Comparison of ENCODE assay signal across 2 cellular contexts in genomic region chr6:149037026-149037734, GRCh38.
TF ChIP-seq lines count a peak whose summit lies in the region.

No MANE protein-coding gene starts in this region.

TF ChIP-seq in GM23338, 12 proteins besides CTCF, POLR2A, EP300 and RAD21 (continued from another document):
- no peak for TF ChIP-seq ZNF462 (CRISPR knock-in tag; IDR thresholded peaks at IDR 0.05)
- no peak for TF ChIP-seq STAT1 (IDR thresholded peaks at IDR 0.05; ENCODE audit: unreplicated experiment)
- no peak for TF ChIP-seq REST (IDR thresholded peaks at IDR 0.05; ENCODE audit: unreplicated experiment)
- TF ChIP-seq JUNB (IDR thresholded peaks at IDR 0.05; ENCODE audit: unreplicated experiment), result no peak
- TF ChIP-seq EZH2phosphoT487 (IDR thresholded peaks at IDR 0.05; ENCODE audit: unreplicated experiment), result no peak
- TF ChIP-seq CREB1 (CRISPR knock-in tag; IDR thresholded peaks at IDR 0.05; ENCODE audit: low read depth), result no peak
- TF ChIP-seq POLR2AphosphoS5 (IDR thresholded peaks at IDR 0.05; ENCODE audit: low read depth), result no peak
- TF ChIP-seq NANOG (IDR thresholded peaks at IDR 0.05; ENCODE audit: borderline replicate concordance), result no peak
- no peak for TF ChIP-seq EZH2 (IDR thresholded peaks at IDR 0.05; ENCODE audit: low read depth, unreplicated experiment)

TF ChIP-seq in WTC11, 78 proteins besides CTCF, POLR2A, EP300 and RAD21 (continued from another document):
- TF ChIP-seq E2F5 (CRISPR knock-in tag; IDR thresholded peaks at IDR 0.05), result no peak
- TF ChIP-seq E2F1 (CRISPR knock-in tag; IDR thresholded peaks at IDR 0.05), result no peak
- TF ChIP-seq PRDM15 (CRISPR knock-in tag; IDR thresholded peaks at IDR 0.05), result no peak
- TF ChIP-seq TCF7 (CRISPR knock-in tag; IDR thresholded peaks at IDR 0.05; ENCODE audit: low read depth), result no peak
- TF ChIP-seq MXD4 (CRISPR knock-in tag; IDR thresholded peaks at IDR 0.05; ENCODE audit: borderline replicate concordance), result no peak
- TF ChIP-seq TEAD1 (CRISPR knock-in tag; IDR thresholded peaks at IDR 0.05), result no peak
- TF ChIP-seq ZNF219 (CRISPR knock-in tag; IDR thresholded peaks at IDR 0.05; ENCODE audit: borderline replicate concordance), result no peak
- no peak for TF ChIP-seq ZNF512 (CRISPR knock-in tag; IDR thresholded peaks at IDR 0.05; ENCODE audit: borderline replicate concordance)
